Comparison of ENCODE assay signal across 11 cellular contexts in genomic region chr2:172711110-172711509, GRCh38. TPM values are rescaled to one million over a fixed set of nuclear protein-coding genes. Genes with fewer than 3 reads are reported as not detected.
"Had no signal": no experiment of that assay in that cellular context is flagged by ENCODE, and none has a peak within 500 bp of the region (broad histone marks: within the 10 kb centered on the region; RNA-seq: fewer than 3 reads in every experiment).

No MANE protein-coding gene starts in this region.

- H3K36me3 ChIP-seq: SJCRH30 had no signal

- ATAC-seq: activated CD4-positive, CD25-positive, alpha-beta regulatory T cell treated with anti-CD3 and anti-CD28 coated beads, Interleukin-2, amount 50 U/mL, for 24 hours; activated CD8-positive, alpha-beta T cell treated with anti-CD3 and anti-CD28 coated beads for 36 hours; activated T-cell treated with anti-CD3 and anti-CD28 coated beads, Interleukin-2, amount 50 U/mL, for 72 hours had no signal

- H3K9me3 Mint-ChIP-seq: activated CD8-positive, alpha-beta T cell treated with anti-CD3 and anti-CD28 coated beads for 36 hours; activated naive CD4-positive, alpha-beta T cell treated with anti-CD3 and anti-CD28 coated beads, Interleukin-2, amount 10 ng/mL, durations not matched to agents 7 days and 5 days; activated naive CD8-positive, alpha-beta T cell treated with anti-CD3 and anti-CD28 coated beads for 36 hours; activated T-cell treated with anti-CD3 and anti-CD28 coated beads, Interleukin-2, amount 50 U/mL, for 72 hours; activated T-helper 2 cell treated with anti-CD3 and anti-CD28 coated beads, Interferon-gamma antibody, Interleukin-2, Interleukin-4, amounts not matched to agents 10 μg/mL and 5 μg/mL and 100 μg/mL, durations not matched to agents 14 hours and 24 hours and 36 hours; IgD-negative memory B cell; T-helper 1 cell treated with Interleukin-12 subunit alpha and Interleukin-12 subunit beta and Interleukin-4 antibody, amounts not matched to agents 30 μg/mL and 1 μg/mL, for 36 hours had no signal

- H3K4me3 Mint-ChIP-seq: activated CD8-positive, alpha-beta T cell treated with anti-CD3 and anti-CD28 coated beads for 36 hours; activated naive CD4-positive, alpha-beta T cell treated with anti-CD3 and anti-CD28 coated beads, Interleukin-2, amount 10 ng/mL, durations not matched to agents 7 days and 5 days; activated naive CD8-positive, alpha-beta T cell treated with anti-CD3 and anti-CD28 coated beads for 36 hours; activated T-cell treated with anti-CD3 and anti-CD28 coated beads, Interleukin-2, amount 50 U/mL, for 72 hours; IgD-negative memory B cell; T-helper 1 cell treated with Interleukin-12 subunit alpha and Interleukin-12 subunit beta and Interleukin-4 antibody, amounts not matched to agents 30 μg/mL and 1 μg/mL, for 36 hours had no signal

- DNase-seq: activated naive CD8-positive, alpha-beta T cell treated with anti-CD3 and anti-CD28 coated beads for 36 hours; KG1; NCI-H524 treated with DMSO at 0.1 percent for 48 hours had no signal

- H3K27ac Mint-ChIP-seq: activated CD8-positive, alpha-beta T cell treated with anti-CD3 and anti-CD28 coated beads for 36 hours; activated naive CD4-positive, alpha-beta T cell treated with anti-CD3 and anti-CD28 coated beads, Interleukin-2, amount 10 ng/mL, durations not matched to agents 7 days and 5 days; activated naive CD8-positive, alpha-beta T cell treated with anti-CD3 and anti-CD28 coated beads for 36 hours; activated T-cell treated with anti-CD3 and anti-CD28 coated beads, Interleukin-2, amount 50 U/mL, for 72 hours; activated T-helper 2 cell treated with anti-CD3 and anti-CD28 coated beads, Interferon-gamma antibody, Interleukin-2, Interleukin-4, amounts not matched to agents 10 μg/mL and 5 μg/mL and 100 μg/mL, durations not matched to agents 14 hours and 24 hours and 36 hours; IgD-negative memory B cell; T-helper 1 cell treated with Interleukin-12 subunit alpha and Interleukin-12 subunit beta and Interleukin-4 antibody, amounts not matched to agents 30 μg/mL and 1 μg/mL, for 36 hours had no signal

- H3K27me3 ChIP-seq: SJCRH30 had no signal

- H3K36me3 Mint-ChIP-seq: activated naive CD4-positive, alpha-beta T cell treated with anti-CD3 and anti-CD28 coated beads, Interleukin-2, amount 10 ng/mL, durations not matched to agents 7 days and 5 days; activated naive CD8-positive, alpha-beta T cell treated with anti-CD3 and anti-CD28 coated beads for 36 hours; IgD-negative memory B cell had no signal

- H3K4me3 ChIP-seq: SJCRH30 had no signal

- H3K27me3 Mint-ChIP-seq: activated naive CD8-positive, alpha-beta T cell treated with anti-CD3 and anti-CD28 coated beads for 36 hours had no signal

- H3K27ac ChIP-seq: SJCRH30 had no signal

- H3K4me1 Mint-ChIP-seq: activated naive CD4-positive, alpha-beta T cell treated with anti-CD3 and anti-CD28 coated beads, Interleukin-2, amount 10 ng/mL, durations not matched to agents 7 days and 5 days; activated naive CD8-positive, alpha-beta T cell treated with anti-CD3 and anti-CD28 coated beads for 36 hours had no signal

- H3K9me3 ChIP-seq: SJCRH30 had no signal

RNA-seq across cellular contexts. Expression of gene RAPGEF4, which starts 24.5 kb away (rescaled TPM):
- polyA plus RNA-seq: IgD-negative memory B cell had no signal
